13 cellular contexts compared by ENCODE assay signal in the genomic region with DNA sequence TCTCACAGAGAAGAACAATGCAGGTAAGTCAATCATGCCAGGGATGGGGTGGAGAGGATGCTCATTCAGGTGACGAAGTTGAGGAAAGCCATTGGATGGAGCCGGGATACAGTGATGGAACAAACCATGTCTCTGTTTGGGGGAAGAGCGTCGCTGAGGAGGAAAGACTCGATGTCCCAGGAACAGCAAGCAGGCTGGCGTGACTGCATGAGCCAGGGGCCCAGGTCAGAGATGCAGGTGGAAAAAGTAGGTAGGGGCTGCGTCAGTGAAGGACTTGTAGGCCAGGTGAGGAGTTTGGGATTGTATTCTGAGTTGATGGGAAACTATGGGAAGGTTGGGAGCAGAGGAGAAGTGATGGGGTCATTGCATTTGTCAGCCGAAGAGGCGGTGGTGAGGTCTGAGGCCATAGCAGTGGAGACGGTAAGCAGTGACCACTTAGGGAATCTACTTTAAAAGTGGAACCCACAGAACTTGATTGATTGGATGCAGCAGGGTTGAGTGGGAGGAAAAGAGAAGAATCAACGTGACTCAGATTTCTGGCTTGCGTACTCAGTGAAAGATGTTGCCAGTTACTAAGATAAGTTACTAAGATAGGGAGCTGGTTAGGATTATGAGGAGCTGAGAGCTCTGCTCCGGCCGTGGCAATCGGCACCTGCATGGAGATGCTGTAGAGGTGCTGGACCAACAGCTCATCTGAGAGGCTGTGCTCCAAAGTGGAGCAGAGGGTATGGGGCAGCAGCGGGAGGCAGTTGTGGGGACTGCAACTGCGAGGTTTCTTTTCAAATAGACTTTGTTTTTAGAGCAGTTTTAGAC. TPM values are rescaled to one million over a fixed set of nuclear protein-coding genes. Genes with fewer than 3 reads are reported as not detected.
A peak's percentile ranks its signal among the peaks of the same experiment; 100 is the strongest.
DNase-seq lines count a peak whose midpoint lies in the region; FAIRE-seq and TF ChIP-seq lines count a peak whose summit lies in the region.
"Had no signal": no experiment of that assay in that cellular context is flagged by ENCODE, and none has a peak within 500 bp of the region (broad histone marks: within the 10 kb centered on the region; RNA-seq: fewer than 3 reads in every experiment).

No MANE protein-coding gene starts in this region.

- no peak overlapping the region for H3K4me2 ChIP-seq in PC-9

- H3K9me3 ChIP-seq in PC-9 (ENCODE audit: insufficient read depth, low read depth): no peaks in the 10 kb centered on the region
- H3K9me3 ChIP-seq: thyroid gland had no signal

- peak; percentile 77 for FAIRE-seq in GM12892 (lab: Jason Lieb, UNC)
- FAIRE-seq: endothelial cell of umbilical vein had no signal

- peaks cover 7% of the 10 kb centered on the region for H3K36me3 Mint-ChIP-seq in activated CD4-positive, alpha-beta memory T cell treated with anti-CD3 and anti-CD28 coated beads, Interleukin-2, amount 10 ng/mL, durations not matched to agents 7 days and 5 days (ENCODE audit: low read depth)

- no peak for TF ChIP-seq CTCF in fibroblast of mammary gland (conservative IDR thresholded peaks at IDR 0.05; ENCODE audit: control insufficient read depth, insufficient read depth, low read depth, low read length)
- no peak for TF ChIP-seq CTCF in PC-9 (conservative IDR thresholded peaks at IDR 0.05)

- no peak for TF ChIP-seq POLR2A in GM12892 (IDR thresholded peaks at IDR 0.05; ENCODE audit: low read depth, low read length)

- H3K27me3 Mint-ChIP-seq in activated CD4-positive, alpha-beta memory T cell treated with anti-CD3 and anti-CD28 coated beads, Interleukin-2, amount 10 ng/mL, durations not matched to agents 7 days and 5 days: no peaks in the 10 kb centered on the region

- H3K27ac Mint-ChIP-seq in activated CD4-positive, alpha-beta memory T cell treated with anti-CD3 and anti-CD28 coated beads, Interleukin-2, amount 10 ng/mL, durations not matched to agents 7 days and 5 days: peak overlapping the region; percentile 96

- POLR2A ChIA-PET in activated CD4-positive, alpha-beta memory T cell treated with anti-CD3 and anti-CD28 coated beads, Interleukin-2, amount 10 ng/mL, durations not matched to agents 7 days and 5 days (lab: Charles Lee): interaction anchor here (0.6 to 13.4 kb wide), 4 partner anchors 8 to 21 kb away, joined by 5 to 448 read pairs (median 93); partner anchors contain the start of gene IL2RA
- POLR2A ChIA-PET in PC-9 (lab: Charles Lee; ENCODE audit: unreplicated experiment): interaction anchor here (0.5 kb wide), 1 partner anchor 127 kb away, joined by 5 read pairs; no protein-coding TSS in a partner anchor

- H3K36me3 ChIP-seq in ACC112 (ENCODE audit: insufficient read depth, low read length) (no peaks in the 10 kb centered on the region), PC-9 (ENCODE audit: low read depth) (no peaks in the 10 kb centered on the region), H7 (replicated peaks; ENCODE audit: control insufficient read depth, insufficient read depth, low read length) (no peaks in the 10 kb centered on the region)
- H3K36me3 ChIP-seq: thyroid gland had no signal

- peak overlapping the region; percentile 21; the same call in 1 of the 2 replicates for H3K4me3 ChIP-seq in ACC112 (ENCODE audit: low read depth, low read length)
- H3K4me3 ChIP-seq in fibroblast of mammary gland (ENCODE audit: control insufficient read depth, low read depth, low read length): peak overlapping the region; percentile 6
- H3K4me3 ChIP-seq in PC-9: no peak overlapping the region
- H3K4me3 ChIP-seq in H7 (ENCODE audit: insufficient read depth, low read depth, low read length): no peak overlapping the region
- H3K4me3 ChIP-seq: thyroid gland had no signal

- CTCF ChIA-PET in activated CD4-positive, alpha-beta memory T cell treated with anti-CD3 and anti-CD28 coated beads, Interleukin-2, amount 10 ng/mL, durations not matched to agents 7 days and 5 days (lab: Charles Lee): interaction anchor here (1.3 to 11.2 kb wide), 4 partner anchors 7 to 12 kb away, joined by 7 to 138 read pairs (median 16); no protein-coding TSS in a partner anchor
- CTCF ChIA-PET in PC-9 (lab: Charles Lee): no interaction called here

- intact Hi-C loops in PC-9 (cut with micrococcal nuclease; ENCODE audit: unreplicated experiment): no loop called here

- H3K4me1 Mint-ChIP-seq in activated CD4-positive, alpha-beta memory T cell treated with anti-CD3 and anti-CD28 coated beads, Interleukin-2, amount 10 ng/mL, durations not matched to agents 7 days and 5 days: peaks cover 73% of the 10 kb centered on the region

- DNase-seq in GM12892 (ENCODE audit: insufficient read length): no peak
- peak; percentile 25 for DNase-seq in activated CD4-positive, alpha-beta memory T cell treated with anti-CD3 and anti-CD28 coated beads, Interleukin-2, amount 10 ng/mL, durations not matched to agents 7 days and 5 days
- peak; percentile 87 for DNase-seq in fibroblast of mammary gland (ENCODE audit: low read depth)
- no peak for DNase-seq in GM19240 (ENCODE audit: insufficient read length, low spot score)
- no peak for DNase-seq in PC-9
- DNase-seq in H7: no peak
- no peak for DNase-seq in NCI-H82 (lab: John Stamatoyannopoulos, UW)
- DNase-seq: Calu3, KBM-7, NCI-H510A treated with DMSO at 0.1 percent for 48 hours, thyroid gland had no signal

- no peaks in the 10 kb centered on the region for H3K9me2 ChIP-seq in PC-9 (ENCODE audit: insufficient read depth)

- no TSS peak for BruUV-seq in PC-9 (replicated peaks; lab: Mats Ljungman, UMichigan)

- no peaks in the 10 kb centered on the region for H3K4me1 ChIP-seq in ACC112 (ENCODE audit: control insufficient read depth, insufficient read depth, low read length, unreplicated experiment)
- H3K4me1 ChIP-seq in PC-9 (replicated peaks; ENCODE audit: insufficient read depth): no peaks in the 10 kb centered on the region
- H3K4me1 ChIP-seq: thyroid gland had no signal

- no peak overlapping the region for H2AFZ ChIP-seq in ACC112 (ENCODE audit: low read length, unreplicated experiment)
- no peak overlapping the region for H2AFZ ChIP-seq in PC-9

- no peaks in the 10 kb centered on the region for H3F3A ChIP-seq in PC-9 (ENCODE audit: insufficient read depth, low read depth)

- H3K27ac ChIP-seq in ACC112 (ENCODE audit: low read depth, low read length) (no peak overlapping the region), PC-9 (no peak overlapping the region)
- H3K27ac ChIP-seq: thyroid gland had no signal

- H3K79me2 ChIP-seq in ACC112 (ENCODE audit: control insufficient read depth, insufficient read depth, low read length, unreplicated experiment): no peaks in the 10 kb centered on the region
- H3K79me2 ChIP-seq in PC-9 (ENCODE audit: low read depth): no peaks in the 10 kb centered on the region

- H3K27me3 ChIP-seq in ACC112 (ENCODE audit: insufficient read depth, low read length) (peaks cover 64% of the 10 kb centered on the region), PC-9 (ENCODE audit: insufficient read depth, low read depth) (peaks cover 25% of the 10 kb centered on the region; the same call in 1 of the 2 replicates), H7 (ENCODE audit: control insufficient read depth, insufficient read depth, low read length) (no peaks in the 10 kb centered on the region; the same call in 1 of the 2 replicates)
- H3K27me3 ChIP-seq: thyroid gland had no signal

- H4K20me1 ChIP-seq in PC-9 (ENCODE audit: insufficient read depth): no peaks in the 10 kb centered on the region

- peak overlapping the region; percentile 69 for H3K4me3 Mint-ChIP-seq in activated CD4-positive, alpha-beta memory T cell treated with anti-CD3 and anti-CD28 coated beads, Interleukin-2, amount 10 ng/mL, durations not matched to agents 7 days and 5 days

- H3K9me3 Mint-ChIP-seq in activated CD4-positive, alpha-beta memory T cell treated with anti-CD3 and anti-CD28 coated beads, Interleukin-2, amount 10 ng/mL, durations not matched to agents 7 days and 5 days: no peaks in the 10 kb centered on the region

RNA-seq across cellular contexts. Expression of gene IL2RA, which starts 12.5 kb away (rescaled TPM):
- 7.2 TPM for polyA plus RNA-seq in GM12892 (2012; ENCODE audit: missing spikeins)
- total RNA-seq in activated CD4-positive, alpha-beta memory T cell treated with anti-CD3 and anti-CD28 coated beads, Interleukin-2, amount 10 ng/mL, durations not matched to agents 7 days and 5 days: 100 to 1,000 TPM; 437 to 446 TPM
- total RNA-seq in PC-9 (2021): not detected in 2 replicates
- total RNA-seq in H7 (2014; rRNA removed; shearing (Covaris generic)): not detected in 2 replicates
- total RNA-seq: Calu3, endothelial cell of umbilical vein had no signal
- polyA plus RNA-seq: endothelial cell of umbilical vein had no signal

RNA-seq across cellular contexts. Expression of gene RBM17, which starts 14.1 kb away (rescaled TPM):
- 95.0 TPM for polyA plus RNA-seq in GM12892 (2012; ENCODE audit: missing spikeins)
- 100 to 1,000 TPM; 155 to 157 TPM for total RNA-seq in activated CD4-positive, alpha-beta memory T cell treated with anti-CD3 and anti-CD28 coated beads, Interleukin-2, amount 10 ng/mL, durations not matched to agents 7 days and 5 days
- total RNA-seq in PC-9 (2021): 98.2 and 131 TPM in 2 replicates
- 41.9 and 44.1 TPM in 2 replicates for total RNA-seq in H7 (2014; rRNA removed; shearing (Covaris generic))

Comparison
In these comparisons a context has a peak if more than half of its experiments do, and no peak if none do; other contexts are left out.
1. H3K4me3 ChIP-seq: peak in ACC112 (single experiment) and fibroblast of mammary gland (single experiment); none in PC-9 (single experiment) and H7 (single experiment).
2. DNase-seq: peak in activated CD4-positive, alpha-beta memory T cell treated with anti-CD3 and anti-CD28 coated beads, Interleukin-2, amount 10 ng/mL, durations not matched to agents 7 days and 5 days (single experiment) and fibroblast of mammary gland (single experiment); none in GM12892 (single experiment), GM19240 (single experiment), PC-9 (0 of 2), H7 (single experiment) and NCI-H82 (single experiment).
3. RNA of gene IL2RA, which starts 12.5 kb away (total RNA-seq): 437 to 446 TPM in activated CD4-positive, alpha-beta memory T cell treated with anti-CD3 and anti-CD28 coated beads, Interleukin-2, amount 10 ng/mL, durations not matched to agents 7 days and 5 days; not detected in PC-9 and not detected in H7; every median in the first group is over 100 times any median in the second.